In the genomic region with DNA sequence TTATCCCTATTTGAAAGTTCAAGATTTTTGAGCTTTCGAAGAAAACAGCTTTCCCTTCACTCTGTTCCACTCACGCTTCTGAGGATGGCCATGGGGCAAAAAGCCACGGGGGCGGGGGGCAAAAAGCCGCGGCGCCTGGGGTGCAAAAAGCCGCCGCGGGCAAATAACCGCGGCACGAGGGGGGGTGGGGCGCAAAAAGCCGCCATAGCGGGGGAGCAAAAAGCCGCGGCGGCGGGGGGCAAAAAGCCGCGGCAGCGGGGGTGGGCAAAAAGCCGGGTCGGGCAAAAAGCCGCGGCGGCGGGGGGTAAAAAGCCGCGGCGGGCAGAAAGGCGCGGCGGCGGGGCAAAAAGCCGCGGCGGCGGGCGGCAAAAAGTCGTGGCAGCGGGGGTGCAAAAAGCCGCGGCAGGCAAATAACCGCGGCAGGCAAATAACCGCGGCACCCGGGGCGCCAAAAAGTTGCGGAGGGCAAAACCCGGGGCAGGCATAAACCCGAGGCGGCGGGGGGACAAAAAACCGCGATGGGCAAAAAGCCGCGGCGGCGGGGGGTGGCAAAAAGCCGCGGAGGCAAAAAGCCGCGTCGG, we compare ENCODE assay signal across 7 cellular contexts.
A peak's percentile ranks its signal among the peaks of the same experiment; 100 is the strongest.
DNase-seq lines count a peak whose midpoint lies in the region; ATAC-seq and TF ChIP-seq lines count a peak whose summit lies in the region.
"Not testable (repeated sequence)": the region's sequence is repeated elsewhere in the genome, so short reads cannot be mapped to it uniquely, and the experiment has no call there.

No MANE protein-coding gene starts in this region.

- H3K36me3 Mint-ChIP-seq in H9 (ENCODE audit: insufficient read depth in 1 of 3, low read depth in 3 of 3); central memory CD8-positive, alpha-beta T cell (ENCODE audit: insufficient read depth): not testable (repeated sequence)

- H2BK20ac ChIP-seq in H9 (ENCODE audit: low read depth, low read length, poor library complexity, severe bottlenecking), result not testable (repeated sequence)

- H3F3A ChIP-seq in smooth muscle cell (ENCODE audit: low read depth), result not testable (repeated sequence)

- not testable (repeated sequence) for H4K5ac ChIP-seq in H9 (ENCODE audit: insufficient read length, low read depth, low read length)

- not testable (repeated sequence) for H3K9me3 ChIP-seq in H9 (ENCODE audit: control insufficient read depth, low read depth, low read length); RWPE2 (ENCODE audit: severe bottlenecking); right atrium auricular region; neuron (ENCODE audit: low read length); smooth muscle cell (replicated peaks; ENCODE audit: low read depth)

- not testable (repeated sequence) for H3K23me2 ChIP-seq in H9 (ENCODE audit: insufficient read length, low read depth, low read length, poor library complexity, severe bottlenecking)

- H3K27ac Mint-ChIP-seq in H9; central memory CD8-positive, alpha-beta T cell (ENCODE audit: low read depth): not testable (repeated sequence)

- not testable (repeated sequence) for H3K4me2 ChIP-seq in H9 (ENCODE audit: insufficient read depth, insufficient read length, low read length)
- peak overlapping the region; percentile 82 for H3K4me2 ChIP-seq in smooth muscle cell

- not testable (repeated sequence) for H3K18ac ChIP-seq in H9 (ENCODE audit: insufficient read length, low read depth, low read length)

- not testable (repeated sequence) for DNase-seq in H9; central memory CD8-positive, alpha-beta T cell (ENCODE audit: low spot score in 2 of 2); right atrium auricular region (ENCODE audit: low spot score); smooth muscle cell (lab: John Stamatoyannopoulos, UW; ENCODE audit: unreplicated experiment)
- peak; percentile 2 for DNase-seq in RWPE2 (ENCODE audit: low spot score)
- DNase-seq in activated gamma-delta T cell treated with Interleukin-2 at 50 U/mL for 16 hours, result peak; percentile 3

- H3K4me3 ChIP-seq in RWPE2 (ENCODE audit: severe bottlenecking), result not testable (repeated sequence)
- peak overlapping the region; percentile 39 to 49 for H3K4me3 ChIP-seq in right atrium auricular region
- peak overlapping the region; percentile 39 for H3K4me3 ChIP-seq in neuron (ENCODE audit: low read length)
- H3K4me3 ChIP-seq in smooth muscle cell, result peak overlapping the region; percentile 34

- H3K27me3 ChIP-seq in H9 (ENCODE audit: insufficient read depth, low read length); RWPE2 (ENCODE audit: insufficient read depth, poor library complexity, severe bottlenecking); right atrium auricular region; neuron (ENCODE audit: insufficient read depth, low read length): not testable (repeated sequence)
- peaks cover 11% of the 10 kb centered on the region for H3K27me3 ChIP-seq in smooth muscle cell (ENCODE audit: low read depth)

- ATAC-seq in RWPE2 (ENCODE audit: low read depth); central memory CD8-positive, alpha-beta T cell (replicated peaks; ENCODE audit: extremely low read depth, poor library complexity, severe bottlenecking): not testable (repeated sequence)

- not testable (repeated sequence) for H2AFZ ChIP-seq in H9 (ENCODE audit: low read length); neuron (ENCODE audit: low read depth, low read length); smooth muscle cell (ENCODE audit: low read depth)

- H3K4me3 Mint-ChIP-seq in H9, result peak overlapping the region; percentile 24 to 32; a peak in 2 of 5 replicates
- H3K4me3 Mint-ChIP-seq in central memory CD8-positive, alpha-beta T cell, result peak overlapping the region; percentile 34

- not testable (repeated sequence) for H3K27ac ChIP-seq in H9 (ENCODE audit: insufficient read length, low read depth, low read length); RWPE2 (ENCODE audit: poor library complexity, severe bottlenecking); right atrium auricular region; smooth muscle cell (ENCODE audit: low read depth)

- not testable (repeated sequence) for H3T11ph ChIP-seq in H9 (ENCODE audit: low read length)

- H3K79me1 ChIP-seq in H9 (ENCODE audit: insufficient read depth, low read depth, low read length, poor library complexity, severe bottlenecking), result not testable (repeated sequence)

- not testable (repeated sequence) for H2BK5ac ChIP-seq in H9 (ENCODE audit: insufficient read length, low read length)

- H2AK5ac ChIP-seq in H9 (ENCODE audit: insufficient read length, low read length), result not testable (repeated sequence)

- not testable (repeated sequence) for H4K20me1 ChIP-seq in H9 (ENCODE audit: control insufficient read depth, insufficient read depth, insufficient read length); smooth muscle cell (ENCODE audit: low read depth)

- TF ChIP-seq CTCF in H9 (conservative IDR thresholded peaks at IDR 0.05); RWPE2 (IDR thresholded peaks at IDR 0.05; ENCODE audit: poor library complexity, severe bottlenecking); right atrium auricular region (IDR thresholded peaks at IDR 0.05); smooth muscle cell (IDR thresholded peaks at IDR 0.05; ENCODE audit: borderline replicate concordance, insufficient read depth, poor library complexity, severe bottlenecking): not testable (repeated sequence)

- H3K9me3 Mint-ChIP-seq in H9; central memory CD8-positive, alpha-beta T cell: not testable (repeated sequence)

- H2BK15ac ChIP-seq in H9 (ENCODE audit: low read depth, low read length), result not testable (repeated sequence)

- not testable (repeated sequence) for H3K4me1 ChIP-seq in H9 (ENCODE audit: insufficient read depth, low read length); RWPE2 (ENCODE audit: insufficient read depth, poor library complexity, severe bottlenecking); right atrium auricular region; neuron (ENCODE audit: insufficient read depth, low read length); smooth muscle cell (ENCODE audit: low read depth)

- not testable (repeated sequence) for H3K56ac ChIP-seq in H9 (ENCODE audit: insufficient read length, low read depth, low read length)

- H4K8ac ChIP-seq in H9 (replicated peaks; ENCODE audit: insufficient read length, low read depth, low read length), result not testable (repeated sequence)

- H3K36me3 ChIP-seq in RWPE2 (ENCODE audit: low read depth); right atrium auricular region; neuron (ENCODE audit: insufficient read depth, low read length); smooth muscle cell (ENCODE audit: low read depth): not testable (repeated sequence)

- not testable (repeated sequence) for H2BK12ac ChIP-seq in H9 (ENCODE audit: insufficient read length, low read depth, low read length)

- no CpG with 5 or more reads among the region's 67 CpGs for WGBS in H9 (ENCODE audit: extremely low coverage, insufficient read length, low lambda C conversion rate)
- WGBS in smooth muscle cell (ENCODE audit: low lambda C conversion rate), result 9% methylated on average over 11 of the region's 67 CpGs

- not testable (repeated sequence) for H3K14ac ChIP-seq in H9 (ENCODE audit: insufficient read depth, low read length)

- H4K91ac ChIP-seq in H9 (ENCODE audit: insufficient read length, low read depth, low read length), result not testable (repeated sequence)

- H3K9ac ChIP-seq in H9 (ENCODE audit: extremely low read depth, insufficient read length, low read length); smooth muscle cell (ENCODE audit: low read depth): not testable (repeated sequence)

- not testable (repeated sequence) for H3K4me1 Mint-ChIP-seq in H9; central memory CD8-positive, alpha-beta T cell

- peaks cover 42% of the 10 kb centered on the region for H3K27me3 Mint-ChIP-seq in H9 (ENCODE audit: low read depth)
- H3K27me3 Mint-ChIP-seq in central memory CD8-positive, alpha-beta T cell, result not testable (repeated sequence)

- H2BK120ac ChIP-seq in H9 (ENCODE audit: low read depth, low read length, poor library complexity, severe bottlenecking), result not testable (repeated sequence)

- not testable (repeated sequence) for H3K23ac ChIP-seq in H9 (ENCODE audit: insufficient read length, low read depth, low read length)

- H3K79me2 ChIP-seq in H9 (ENCODE audit: insufficient read depth, low read length); smooth muscle cell (ENCODE audit: low read depth): not testable (repeated sequence)

- H3K4ac ChIP-seq in H9 (ENCODE audit: low read depth, low read length), result not testable (repeated sequence)
